In the genomic region with DNA sequence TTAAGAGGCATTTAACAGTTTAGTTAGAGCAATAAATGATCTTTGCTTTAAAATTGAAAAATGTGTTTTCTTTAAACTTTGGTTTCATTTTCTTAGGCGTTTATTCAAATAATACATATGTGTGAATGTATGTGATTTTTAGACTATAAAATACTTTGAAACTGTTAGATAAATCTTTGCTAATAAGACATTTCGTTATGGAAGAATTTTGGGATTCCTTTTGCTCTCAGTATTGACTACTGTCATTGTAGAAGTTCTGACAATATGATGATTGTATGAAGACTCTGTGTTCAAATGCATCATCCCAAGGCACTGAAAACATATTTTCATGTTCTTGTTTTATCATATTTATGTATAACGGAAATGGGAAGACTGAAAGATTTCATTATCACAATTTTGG, we compare ENCODE assay signal across 27 cellular contexts.
"Had no signal": no experiment of that assay in that cellular context is flagged by ENCODE, and none has a peak within 500 bp of the region (broad histone marks: within the 10 kb centered on the region; RNA-seq: fewer than 3 reads in every experiment).

No MANE protein-coding gene starts in this region.

- H3K27ac Mint-ChIP-seq: natural killer cell; nephron; neural progenitor cell; stimulated activated effector memory CD8-positive, alpha-beta T cell treated with anti-CD3 and anti-CD28 coated beads, Interleukin-12 subunit alpha, Interleukin-12 subunit beta, amount 100 ng/mL, for 72 hours; stimulated activated naive B cell treated with anti-CD40 and anti-IgM and Interleukin-4, amounts not matched to agents 10 μg/mL and 1 μg/mL and 100 μg/mL, for 72 hours; stimulated activated naive CD8-positive, alpha-beta T cell treated with anti-CD3 and anti-CD28 coated beads, Interleukin-15, Interleukin-2, amounts not matched to agents 100 ng/mL and 50 ng/mL, for 24 hours had no signal

- H3K4me2 ChIP-seq: neural progenitor cell had no signal

- H2AFZ ChIP-seq: neural progenitor cell had no signal

- ATAC-seq: natural killer cell; right lobe of liver; stimulated activated effector memory CD8-positive, alpha-beta T cell treated with anti-CD3 and anti-CD28 coated beads, Interleukin-12 subunit alpha, Interleukin-12 subunit beta, amount 100 ng/mL, for 72 hours; stimulated activated naive B cell treated with anti-CD40 and anti-IgM and Interleukin-4, amounts not matched to agents 10 μg/mL and 1 μg/mL and 100 μg/mL, for 72 hours had no signal

- H3K27ac ChIP-seq: neural progenitor cell, ovary, prostate gland, right atrium auricular region, right lobe of liver, sigmoid colon, stomach, thoracic aorta, thyroid gland, tibial nerve, upper lobe of left lung, vagina had no signal

- H3K36me3 ChIP-seq: neural progenitor cell, ovary, prostate gland, right atrium auricular region, right lobe of liver, sigmoid colon, stomach, thoracic aorta, thyroid gland, tibial nerve, upper lobe of left lung, vagina had no signal

- FAIRE-seq: urothelium cell line had no signal

- H3K4me1 ChIP-seq: neural progenitor cell, prostate gland, right atrium auricular region, right lobe of liver, sigmoid colon, stomach, thyroid gland, tibial nerve, upper lobe of left lung, vagina had no signal

- H3K27me3 ChIP-seq: ovary, right atrium auricular region, right lobe of liver, sigmoid colon, thyroid gland, tibial nerve, upper lobe of left lung, vagina had no signal

- H3K4me3 Mint-ChIP-seq: natural killer cell; nephron; neural progenitor cell; stimulated activated effector memory CD8-positive, alpha-beta T cell treated with anti-CD3 and anti-CD28 coated beads, Interleukin-12 subunit alpha, Interleukin-12 subunit beta, amount 100 ng/mL, for 72 hours; stimulated activated naive B cell treated with anti-CD40 and anti-IgM and Interleukin-4, amounts not matched to agents 10 μg/mL and 1 μg/mL and 100 μg/mL, for 72 hours; stimulated activated naive CD8-positive, alpha-beta T cell treated with anti-CD3 and anti-CD28 coated beads, Interleukin-15, Interleukin-2, amounts not matched to agents 100 ng/mL and 50 ng/mL, for 24 hours had no signal

- H3K4me1 Mint-ChIP-seq: natural killer cell; nephron; neural progenitor cell; stimulated activated naive B cell treated with anti-CD40 and anti-IgM and Interleukin-4, amounts not matched to agents 10 μg/mL and 1 μg/mL and 100 μg/mL, for 72 hours had no signal

- H3K9ac ChIP-seq: neural progenitor cell had no signal

- H3K9me3 ChIP-seq: ovary, prostate gland, right atrium auricular region, right lobe of liver, sigmoid colon, stomach, thoracic aorta, thyroid gland, tibial nerve, upper lobe of left lung, vagina had no signal

- H3K4me3 ChIP-seq: neural progenitor cell, ovary, prostate gland, right atrium auricular region, right lobe of liver, sigmoid colon, stomach, thoracic aorta, thyroid gland, tibial nerve, upper lobe of left lung, vagina had no signal

- H3K36me3 Mint-ChIP-seq: natural killer cell; neural progenitor cell; stimulated activated effector memory CD8-positive, alpha-beta T cell treated with anti-CD3 and anti-CD28 coated beads, Interleukin-12 subunit alpha, Interleukin-12 subunit beta, amount 100 ng/mL, for 72 hours; stimulated activated naive B cell treated with anti-CD40 and anti-IgM and Interleukin-4, amounts not matched to agents 10 μg/mL and 1 μg/mL and 100 μg/mL, for 72 hours had no signal

- DNase-seq: natural killer cell; occipital lobe; ovary; retina; right lobe of liver; sigmoid colon; small intestine; stimulated activated CD4-positive, alpha-beta T cell treated with anti-CD3 and anti-CD28 coated beads, Interleukin-15, amount 100 ng/mL, for 24 hours; stimulated activated CD4-positive, alpha-beta T cell treated with anti-CD3 and anti-CD28 coated beads, Interleukin-2, amount 100 ng/mL, for 24 hours; stimulated activated CD4-positive, alpha-beta T cell treated with anti-CD3 and anti-CD28 coated beads, Interleukin-2, amount 100 ng/mL, for 48 hours; stimulated activated CD4-positive, alpha-beta T cell treated with anti-CD3 and anti-CD28 coated beads, Interleukin-4, amount 100 ng/mL, for 24 hours; stimulated activated naive B cell treated with anti-CD40 and anti-IgM and Interleukin-4, amounts not matched to agents 10 μg/mL and 1 μg/mL and 100 μg/mL, for 72 hours; stimulated activated naive CD4-positive, alpha-beta T cell treated with Interleukin-2 at 50 U/mL for 16 hours; stomach; thyroid gland; trophoblast cell; upper lobe of left lung had no signal

- H3K9me3 Mint-ChIP-seq: natural killer cell; nephron; neural progenitor cell; stimulated activated effector memory CD8-positive, alpha-beta T cell treated with anti-CD3 and anti-CD28 coated beads, Interleukin-12 subunit alpha, Interleukin-12 subunit beta, amount 100 ng/mL, for 72 hours; stimulated activated naive B cell treated with anti-CD40 and anti-IgM and Interleukin-4, amounts not matched to agents 10 μg/mL and 1 μg/mL and 100 μg/mL, for 72 hours; stimulated activated naive CD8-positive, alpha-beta T cell treated with anti-CD3 and anti-CD28 coated beads, Interleukin-15, Interleukin-2, amounts not matched to agents 100 ng/mL and 50 ng/mL, for 24 hours had no signal
